Comparison of ENCODE assay signal across 8 cellular contexts in the genomic region with DNA sequence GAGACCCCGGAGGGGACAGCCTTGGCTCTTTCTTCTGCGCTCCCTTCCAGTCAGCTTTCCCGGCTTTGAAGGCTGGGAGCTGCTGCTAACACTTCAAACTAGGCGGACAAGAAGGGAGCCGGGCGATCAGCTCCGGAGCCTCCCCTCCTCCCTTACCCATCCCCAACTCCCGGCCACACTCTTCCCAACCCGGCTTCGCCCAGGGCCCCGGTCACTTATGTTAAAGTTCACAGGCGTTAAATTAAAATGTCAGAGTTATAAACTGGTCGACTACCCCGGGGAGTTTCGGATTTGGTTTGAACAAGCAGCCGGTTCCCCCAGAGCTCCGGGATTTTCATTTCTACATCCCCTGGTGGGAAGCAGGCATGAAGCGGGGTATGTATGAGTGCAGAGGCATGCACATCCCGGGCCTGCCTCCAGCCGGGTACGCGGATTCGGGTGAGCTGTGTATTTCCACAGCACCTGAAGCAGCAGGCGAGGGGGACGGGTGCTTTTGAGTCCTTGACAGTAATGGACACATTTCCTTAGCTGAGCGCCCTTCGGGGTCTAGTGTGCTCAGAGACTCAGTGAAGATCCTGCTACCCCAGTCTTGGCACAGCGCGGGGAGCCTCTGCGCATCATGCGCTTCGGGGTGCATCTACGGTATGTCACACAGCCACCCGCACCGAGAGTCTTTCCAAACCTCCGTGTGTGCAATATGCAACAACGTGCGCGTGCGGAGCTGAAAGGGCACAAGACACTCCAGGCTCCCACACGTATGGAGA. TPM values are rescaled to one million over a fixed set of nuclear protein-coding genes. Genes with fewer than 3 reads are reported as not detected.
DNase-seq lines count a peak whose midpoint lies in the region; ATAC-seq, FAIRE-seq and TF ChIP-seq lines count a peak whose summit lies in the region.

No MANE protein-coding gene starts in this region.

- no peak overlapping the region for H3K4me2 ChIP-seq in MM.1S (ENCODE audit: low read depth, low read length)

- no peaks in the 10 kb centered on the region for H3K36me3 ChIP-seq in kidney (ENCODE audit: control insufficient read depth in 1 of 2, insufficient read depth in 2 of 2, low read length in 2 of 2)
- H3K36me3 ChIP-seq in spleen, result no peaks in the 10 kb centered on the region
- no peaks in the 10 kb centered on the region for H3K36me3 ChIP-seq in MM.1S (replicated peaks; ENCODE audit: insufficient read depth, low read length)

- peaks cover 0 to 7% of the 10 kb centered on the region in 2 donors for H3K4me1 ChIP-seq in kidney (ENCODE audit: control insufficient read depth in 1 of 2, insufficient read depth in 1 of 2, low read depth in 1 of 2, low read length in 2 of 2)
- peaks cover 4 to 43% (median 19%) of the 10 kb centered on the region in 6 donors for H3K4me1 ChIP-seq in spleen
- H3K4me1 ChIP-seq in MM.1S (ENCODE audit: low read length), result no peaks in the 10 kb centered on the region

- FAIRE-seq in kidney (lab: Jason Lieb, UNC), result no peak

- 3 to 5% (median 4%) methylated on average over 34 to 41 of the region's 41 CpGs for WGBS in spleen, 5 donors

- H3K27me3 ChIP-seq in spleen (replicated peaks in 1 of 7), result peaks cover 0 to 60% (median 14%) of the 10 kb centered on the region in 7 donors
- no peaks in the 10 kb centered on the region for H3K27me3 ChIP-seq in MM.1S (replicated peaks; ENCODE audit: insufficient read depth, low read length)

- intact Hi-C loops in kidney (cut with DNase I), result no loop called here
- intact Hi-C loops in spleen (cut with DNase I; ENCODE audit: low total_unique reads), result no loop called here

- H3K79me2 ChIP-seq in MM.1S (ENCODE audit: low read length), result no peaks in the 10 kb centered on the region

- no peaks in the 10 kb centered on the region for H4K20me1 ChIP-seq in MM.1S (ENCODE audit: insufficient read depth, low read length)

- TF ChIP-seq CTCF in cardiac fibroblast (IDR thresholded peaks at IDR 0.05; ENCODE audit: low read depth, low read length) (no peak), kidney (IDR thresholded peaks at IDR 0.05; ENCODE audit: borderline replicate concordance, extremely low read depth, insufficient read depth) (no peak), spleen (IDR thresholded peaks at IDR 0.05 in 8 of 11, conservative IDR thresholded peaks at IDR 0.05 in 3 of 11) (no peak), MM.1S (IDR thresholded peaks at IDR 0.05; ENCODE audit: low read length) (no peak)

- no peak for TF ChIP-seq POLR2A in spleen (IDR thresholded peaks at IDR 0.05)

- H3K9me2 ChIP-seq in MM.1S (replicated peaks; ENCODE audit: insufficient read depth, low read length), result no peaks in the 10 kb centered on the region

- H2AFZ ChIP-seq in MM.1S (ENCODE audit: low read length), result no peak overlapping the region

- H3K9me3 ChIP-seq in kidney (ENCODE audit: control insufficient read depth in 1 of 2, low read length in 2 of 2) (no peaks in the 10 kb centered on the region), spleen (no peaks in the 10 kb centered on the region), MM.1S (replicated peaks; ENCODE audit: insufficient read depth, low read length) (no peaks in the 10 kb centered on the region)

- H3K27ac ChIP-seq in kidney (ENCODE audit: low read depth in 2 of 2, low read length in 2 of 2) (peak overlapping the region in 1 of 2 donors; percentile 48), spleen (peak overlapping the region in 7 of 8 donors; percentile 81 to 89 (median 83)), MM.1S (ENCODE audit: low read length) (no peak overlapping the region)

- DNase-seq in NCI-H69 (lab: John Stamatoyannopoulos, UW) (peak; percentile 30), cardiac fibroblast (ENCODE audit: low read depth in 2 of 2) (peak; percentile 43 to 58), kidney (peak; percentile 71), spleen (no peak), SIG-M5 treated with dmso at 0.1 percent for 504 hours (lab: John Stamatoyannopoulos, UW; ENCODE audit: unreplicated experiment) (no peak), MM.1S (no peak)
- DNase-seq in central memory CD4-positive, alpha-beta T cell, result no peak

- H3K4me3 ChIP-seq in cardiac fibroblast (replicated peaks in 1 of 2; ENCODE audit: low read depth in 2 of 2, low read length in 2 of 2), result peak overlapping the region; percentile 77 to 81
- H3K4me3 ChIP-seq in kidney (ENCODE audit: low read length in 2 of 2), result peak overlapping the region; percentile 54 to 82
- peak overlapping the region; percentile 22 to 73 (median 48) for H3K4me3 ChIP-seq in spleen
- H3K4me3 ChIP-seq in MM.1S (ENCODE audit: low read length), result no peak overlapping the region

- H3K9ac ChIP-seq in kidney (ENCODE audit: low read length in 2 of 2) (peak overlapping the region in 1 of 2 donors; percentile 67), MM.1S (ENCODE audit: low read length) (no peak overlapping the region)

- no peaks in the 10 kb centered on the region for H3F3A ChIP-seq in MM.1S (ENCODE audit: insufficient read depth, low read length)

- no peak for ATAC-seq in HG02884 (IDR thresholded peaks at IDR 0.05; ENCODE audit: unreplicated experiment)

RNA-seq across cellular contexts. Expression of gene UNC5C, which starts 0.9 kb away (rescaled TPM):
- total RNA-seq in kidney, result 3.1 TPM
- 0.84 TPM for polyA plus RNA-seq in kidney (ENCODE audit: insufficient read depth, low read depth, low replicate concordance)
- total RNA-seq in spleen, result 10 to 100 TPM in 4 of 7 donors, 1 to 10 TPM in 3; 7.5 to 15.7 (median 13.1) TPM
- polyA plus RNA-seq in spleen, result under 1 TPM; 0.43 to 0.80 (median 0.61) TPM

Comparison
In these comparisons a context has a peak if more than half of its experiments do, and no peak if none do; other contexts are left out.
1. DNase-seq: peak in NCI-H69 (single experiment), cardiac fibroblast (2 of 2) and kidney (single experiment); none in spleen (single experiment), SIG-M5 treated with dmso at 0.1 percent for 504 hours (single experiment), central memory CD4-positive, alpha-beta T cell (single experiment) and MM.1S (single experiment).